Comparison of ENCODE assay signal across 16 cellular contexts in the genomic region with DNA sequence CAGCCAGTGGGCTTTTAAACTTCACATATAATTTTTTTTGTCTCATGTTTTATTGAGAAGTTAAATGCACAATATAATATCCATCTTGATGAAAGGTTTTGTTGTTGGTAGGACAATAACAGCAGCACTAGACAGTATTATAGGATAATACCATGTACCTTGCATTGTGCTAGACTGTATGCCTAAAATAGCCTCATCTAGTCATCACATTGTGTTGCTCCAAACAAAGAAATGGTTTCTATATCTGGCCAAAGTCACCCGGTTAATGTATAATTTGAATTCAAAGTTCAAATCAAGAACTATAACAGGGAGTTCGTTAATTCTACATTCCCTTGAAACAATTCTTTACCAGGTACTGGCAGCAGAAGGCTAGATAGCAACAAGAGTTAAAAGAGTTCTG.
A peak's percentile ranks its signal among the peaks of the same experiment; 100 is the strongest.
DNase-seq lines count a peak whose midpoint lies in the region; TF ChIP-seq lines count a peak whose summit lies in the region.
"Had no signal": no experiment of that assay in that cellular context is flagged by ENCODE, and none has a peak within 500 bp of the region (broad histone marks: within the 10 kb centered on the region; RNA-seq: fewer than 3 reads in every experiment).

No MANE protein-coding gene starts in this region.

- H3K4me1 ChIP-seq in H9 (ENCODE audit: insufficient read depth, low read length) (peaks cover 2% of the 10 kb centered on the region; the same call in 1 of the 2 replicates), colonic mucosa (no peaks in the 10 kb centered on the region), osteoblast (ENCODE audit: insufficient read depth, low read length) (no peaks in the 10 kb centered on the region), transverse colon (peaks cover 0 to 10% (median 3%) of the 10 kb centered on the region in 4 donors)

- TF ChIP-seq CTCF in H9 (conservative IDR thresholded peaks at IDR 0.05) = no peak
- TF ChIP-seq CTCF in colonic mucosa (IDR thresholded peaks at IDR 0.05) = no peak
- TF ChIP-seq CTCF in osteoblast (IDR thresholded peaks at IDR 0.05; ENCODE audit: extremely low read depth, low read depth, low read length) = no peak
- TF ChIP-seq CTCF in transverse colon (IDR thresholded peaks at IDR 0.05) = no peak

- no peak overlapping the region for H2BK12ac ChIP-seq in H9 (ENCODE audit: insufficient read length, low read depth, low read length)

- no peak overlapping the region for H4K91ac ChIP-seq in H9 (ENCODE audit: insufficient read length, low read depth, low read length)

- H2AK5ac ChIP-seq in H9 (ENCODE audit: insufficient read length, low read length) = no peak overlapping the region

- H3K23me2 ChIP-seq in H9 (ENCODE audit: insufficient read length, low read depth, low read length, poor library complexity, severe bottlenecking) = no peaks in the 10 kb centered on the region

- H3K4me1 Mint-ChIP-seq in H9 = peaks cover 10 to 12% of the 10 kb centered on the region in 2 experiments
- H3K4me1 Mint-ChIP-seq: CD4-positive, alpha-beta memory T cell had no signal

- H3K27ac ChIP-seq in H9 (ENCODE audit: insufficient read length, low read depth, low read length) (no peak overlapping the region), colonic mucosa (peak overlapping the region; percentile 56), osteoblast (ENCODE audit: low read depth, low read length) (no peak overlapping the region), transverse colon (peak overlapping the region; percentile 35 to 71 (median 56))

- in situ Hi-C loops in transverse colon (cut with MboI; ENCODE audit: low pct_ligation_motif_present in 1 of 4, low pct_unique_long_range_greater_than_20kb in 1 of 4, low sequenced_read_pairs in 3 of 4) = no loop called here

- H3K4me2 ChIP-seq in H9 (ENCODE audit: insufficient read depth, insufficient read length, low read length) (no peak overlapping the region), osteoblast (ENCODE audit: insufficient read depth, low read length) (no peak overlapping the region)

- no peak for TF ChIP-seq EP300 in transverse colon (IDR thresholded peaks at IDR 0.05; ENCODE audit: low read depth)

- no peak overlapping the region for H3K23ac ChIP-seq in H9 (ENCODE audit: insufficient read length, low read depth, low read length)

- H3K4me3 Mint-ChIP-seq in H9 = no peak overlapping the region
- H3K4me3 Mint-ChIP-seq: CD4-positive, alpha-beta memory T cell had no signal

- intact Hi-C loops in colonic mucosa (cut with DNase I) (no loop called here), transverse colon (cut with DNase I; ENCODE audit: low total_unique reads) (no loop called here)

- no peak overlapping the region for H3K18ac ChIP-seq in H9 (ENCODE audit: insufficient read length, low read depth, low read length)

- H3K56ac ChIP-seq in H9 (ENCODE audit: insufficient read length, low read depth, low read length) = no peak overlapping the region

- WGBS in H9 (ENCODE audit: extremely low coverage, insufficient read length, low lambda C conversion rate) = no CpG with 5 or more reads among the region's 2 CpGs
- 34 to 73% methylated on average over 2 of the region's 2 CpGs for WGBS in transverse colon (ENCODE audit: low coverage in 1 of 2), 2 donors

- H3K9me3 ChIP-seq in H9 (ENCODE audit: control insufficient read depth, low read depth, low read length) (no peaks in the 10 kb centered on the region), colonic mucosa (no peaks in the 10 kb centered on the region), osteoblast (ENCODE audit: low read depth, low read length) (no peaks in the 10 kb centered on the region), transverse colon (no peaks in the 10 kb centered on the region)

- H3K79me1 ChIP-seq in H9 (ENCODE audit: insufficient read depth, low read depth, low read length, poor library complexity, severe bottlenecking) = no peaks in the 10 kb centered on the region

- no peak overlapping the region for H4K5ac ChIP-seq in H9 (ENCODE audit: insufficient read length, low read depth, low read length)

- no peak overlapping the region for H2BK20ac ChIP-seq in H9 (ENCODE audit: low read depth, low read length, poor library complexity, severe bottlenecking)

- H4K8ac ChIP-seq in H9 (replicated peaks; ENCODE audit: insufficient read length, low read depth, low read length) = no peak overlapping the region

- H3K27ac Mint-ChIP-seq in H9 = no peak overlapping the region
- H3K27ac Mint-ChIP-seq: CD4-positive, alpha-beta memory T cell had no signal

- H3K9ac ChIP-seq in H9 (ENCODE audit: extremely low read depth, insufficient read length, low read length) (no peak overlapping the region), colonic mucosa (ENCODE audit: low read depth in 2 of 2, low read length in 2 of 2) (no peak overlapping the region)

- H3K36me3 ChIP-seq in colonic mucosa (no peaks in the 10 kb centered on the region), osteoblast (ENCODE audit: insufficient read depth, low read length) (no peaks in the 10 kb centered on the region), transverse colon (no peaks in the 10 kb centered on the region)

- H3K27me3 ChIP-seq in H9 (ENCODE audit: insufficient read depth, low read length) (no peaks in the 10 kb centered on the region), colonic mucosa (no peaks in the 10 kb centered on the region), osteoblast (ENCODE audit: insufficient read depth, low read length) (no peaks in the 10 kb centered on the region), transverse colon (no peaks in the 10 kb centered on the region)

- H3K36me3 Mint-ChIP-seq in H9 (ENCODE audit: insufficient read depth in 1 of 3, low read depth in 3 of 3) = peaks cover 0 to under 1% (median 0%) of the 10 kb centered on the region in 3 experiments; a peak in 2 of 7 replicates
- H3K36me3 Mint-ChIP-seq: CD4-positive, alpha-beta memory T cell had no signal

- 0 out of 5 replicates have a peak, but pooled peaks cover 0 to under 1% of the 10 kb centered on the region in 2 experiments for H3K9me3 Mint-ChIP-seq in H9
- H3K9me3 Mint-ChIP-seq: CD4-positive, alpha-beta memory T cell had no signal

- no peaks in the 10 kb centered on the region for H3K27me3 Mint-ChIP-seq in H9 (ENCODE audit: low read depth)
- H3K27me3 Mint-ChIP-seq: CD4-positive, alpha-beta memory T cell had no signal

- H2AFZ ChIP-seq in H9 (ENCODE audit: low read length) (no peak overlapping the region), osteoblast (ENCODE audit: low read length) (no peak overlapping the region)

- H2BK5ac ChIP-seq in H9 (ENCODE audit: insufficient read length, low read length) = no peak overlapping the region

- no peak overlapping the region for H3K14ac ChIP-seq in H9 (ENCODE audit: insufficient read depth, low read length)

- TF ChIP-seq POLR2A in transverse colon (IDR thresholded peaks at IDR 0.05) = no peak

- H4K20me1 ChIP-seq in H9 (ENCODE audit: control insufficient read depth, insufficient read depth, insufficient read length) (no peaks in the 10 kb centered on the region), osteoblast (ENCODE audit: insufficient read depth, low read length) (no peaks in the 10 kb centered on the region)

- H2BK120ac ChIP-seq in H9 (ENCODE audit: low read depth, low read length, poor library complexity, severe bottlenecking) = no peak overlapping the region

- H3K4me3 ChIP-seq in colonic mucosa (no peak overlapping the region), osteoblast (ENCODE audit: insufficient read depth, low read length) (no peak overlapping the region), transverse colon (no peak overlapping the region)

- no peak overlapping the region for H3K4ac ChIP-seq in H9 (ENCODE audit: low read depth, low read length)

- H2BK15ac ChIP-seq in H9 (ENCODE audit: low read depth, low read length) = no peak overlapping the region

- no peak for DNase-seq in H9
- no peak for DNase-seq in colonic mucosa
- DNase-seq in osteoblast (ENCODE audit: insufficient read length, low spot score, missing footprints) = peak; percentile 23
- no peak for DNase-seq in transverse colon
- DNase-seq in NCI-H2081 (lab: John Stamatoyannopoulos, UW) = no peak
- DNase-seq in mucosa of gallbladder (ENCODE audit: low spot score) = no peak
- DNase-seq in NCI-H748 (lab: John Stamatoyannopoulos, UW; ENCODE audit: unreplicated experiment) = no peak
- DNase-seq: C1 segment of cervical spinal cord; Calu3; CD4-positive, alpha-beta memory T cell; COR-L47; DMS53; DMS79 treated with DMSO at 0.1 percent for 48 hours; GF-D8; GOT3; H7 had no signal

- H3T11ph ChIP-seq in H9 (ENCODE audit: low read length) = peak overlapping the region; percentile 36

- H3K79me2 ChIP-seq in H9 (ENCODE audit: insufficient read depth, low read length) (no peaks in the 10 kb centered on the region), osteoblast (ENCODE audit: insufficient read depth, low read length) (no peaks in the 10 kb centered on the region)

Comparison
In these comparisons a context has a peak if more than half of its experiments do, and no peak if none do; other contexts are left out.
1. H3K27ac ChIP-seq: peak in colonic mucosa (single experiment) and transverse colon (4 of 4); none in H9 (single experiment) and osteoblast (single experiment).